Comparison of ENCODE assay signal across 9 cellular contexts in genomic region chr9:113609562-113610318, GRCh38.
A peak's percentile ranks its signal among the peaks of the same experiment; 100 is the strongest.
DNase-seq lines count a peak whose midpoint lies in the region; ATAC-seq and TF ChIP-seq lines count a peak whose summit lies in the region.
"Had no signal": no experiment of that assay in that cellular context is flagged by ENCODE, and none has a peak within 500 bp of the region (broad histone marks: within the 10 kb centered on the region; RNA-seq: fewer than 3 reads in every experiment).

No MANE protein-coding gene starts in this region.

- intact Hi-C loops in left ventricle myocardium inferior (cut with micrococcal nuclease): no loop called here

- H3K27ac ChIP-seq in VCaP: peak overlapping the region; percentile 20; the same call in 1 of the 2 replicates
- H3K27ac ChIP-seq in left ventricle myocardium inferior (replicated peaks): peak overlapping the region; percentile 91
- no peak overlapping the region for H3K27ac ChIP-seq in osteoblast (ENCODE audit: low read depth, low read length)

- TF ChIP-seq CTCF in VCaP (conservative IDR thresholded peaks at IDR 0.05) (no peak), left ventricle myocardium inferior (IDR thresholded peaks at IDR 0.05; ENCODE audit: borderline replicate concordance) (no peak), osteoblast (IDR thresholded peaks at IDR 0.05; ENCODE audit: extremely low read depth, low read depth, low read length) (no peak)

- no peak for ATAC-seq in GM19467 (IDR thresholded peaks at IDR 0.05; ENCODE audit: unreplicated experiment)

- no peak overlapping the region for H3K4me2 ChIP-seq in osteoblast (ENCODE audit: insufficient read depth, low read length)

- DNase-seq in Ammon's horn (ENCODE audit: low spot score) (peak; percentile 33), left ventricle myocardium inferior (peak; percentile 87), osteoblast (ENCODE audit: insufficient read length, low spot score, missing footprints) (peak; percentile 6), GM03348 (ENCODE audit: low spot score) (no peak)
- DNase-seq in activated CD4-positive, alpha-beta T cell treated with anti-CD3 and anti-CD28 coated beads for 1 hour: no peak
- DNase-seq in stimulated activated naive CD4-positive, alpha-beta T cell treated with Interleukin-2 at 50 U/mL for 16 hours (lab: John Stamatoyannopoulos, UW): no peak
- DNase-seq: NCI-H1105 treated with DMSO at 0.1 percent for 48 hours had no signal

- H3K27me3 ChIP-seq in left ventricle myocardium inferior (ENCODE audit: low read depth): no peaks in the 10 kb centered on the region
- no peaks in the 10 kb centered on the region for H3K27me3 ChIP-seq in osteoblast (ENCODE audit: insufficient read depth, low read length)

- H3K4me1 ChIP-seq in left ventricle myocardium inferior: peaks cover 57% of the 10 kb centered on the region
- H3K4me1 ChIP-seq in osteoblast (ENCODE audit: insufficient read depth, low read length): peaks cover 14% of the 10 kb centered on the region

- H3K4me3 ChIP-seq in left ventricle myocardium inferior: peak overlapping the region; percentile 28
- H3K4me3 ChIP-seq in osteoblast (ENCODE audit: insufficient read depth, low read length): no peak overlapping the region

- H4K20me1 ChIP-seq in osteoblast (ENCODE audit: insufficient read depth, low read length): no peaks in the 10 kb centered on the region

- H2AFZ ChIP-seq in osteoblast (ENCODE audit: low read length): peak overlapping the region; percentile 31

- no peaks in the 10 kb centered on the region for H3K79me2 ChIP-seq in osteoblast (ENCODE audit: insufficient read depth, low read length)

- H3K9me3 ChIP-seq in left ventricle myocardium inferior (replicated peaks) (no peaks in the 10 kb centered on the region), osteoblast (ENCODE audit: low read depth, low read length) (no peaks in the 10 kb centered on the region)

- no peaks in the 10 kb centered on the region for H3K36me3 ChIP-seq in left ventricle myocardium inferior
- no peaks in the 10 kb centered on the region for H3K36me3 ChIP-seq in osteoblast (ENCODE audit: insufficient read depth, low read length)

Comparison
In these comparisons a context has a peak if more than half of its experiments do, and no peak if none do; other contexts are left out.
1. DNase-seq: peak in Ammon's horn (single experiment), left ventricle myocardium inferior (single experiment) and osteoblast (single experiment); none in activated CD4-positive, alpha-beta T cell treated with anti-CD3 and anti-CD28 coated beads for 1 hour (single experiment), GM03348 (single experiment) and stimulated activated naive CD4-positive, alpha-beta T cell treated with Interleukin-2 at 50 U/mL for 16 hours (single experiment).